10 cellular contexts compared by ENCODE assay signal in the genomic region with DNA sequence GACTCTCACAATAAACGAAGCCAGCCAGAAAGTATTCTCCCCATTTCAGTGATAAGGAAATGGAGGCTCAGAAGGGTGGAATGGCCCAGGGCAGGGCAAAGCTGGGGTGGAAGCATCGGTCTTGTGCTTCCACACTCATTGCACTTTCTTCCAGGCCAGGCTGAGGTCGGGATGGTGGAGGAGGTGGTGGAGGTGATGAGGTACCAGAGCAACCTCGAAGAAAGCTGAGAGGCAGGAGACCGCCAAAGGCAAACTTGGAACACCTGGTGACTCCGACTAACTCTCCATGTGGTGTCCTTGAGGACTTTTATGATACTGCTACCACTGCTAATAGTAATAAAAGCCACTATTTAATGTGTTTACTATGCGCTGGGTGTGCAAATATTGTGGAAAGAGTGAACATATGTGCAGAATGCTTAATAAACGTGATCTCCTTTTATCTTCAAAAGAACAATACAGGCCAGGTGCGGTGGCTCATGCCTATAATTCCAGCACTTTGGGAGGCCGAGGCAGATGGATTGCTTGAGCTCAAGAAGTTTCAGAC. TPM values are rescaled to one million over a fixed set of nuclear protein-coding genes. Genes with fewer than 3 reads are reported as not detected.
DNase-seq lines count a peak whose midpoint lies in the region; ATAC-seq and TF ChIP-seq lines count a peak whose summit lies in the region.
"Had no signal": no experiment of that assay in that cellular context is flagged by ENCODE, and none has a peak within 500 bp of the region (broad histone marks: within the 10 kb centered on the region; RNA-seq: fewer than 3 reads in every experiment).

No MANE protein-coding gene starts in this region.

- TF ChIP-seq CTCF in progenitor cell of endocrine pancreas (IDR thresholded peaks at IDR 0.05; ENCODE audit: unreplicated experiment) = no peak

- peaks cover 72% of the 10 kb centered on the region for H3K4me1 Mint-ChIP-seq in progenitor cell of endocrine pancreas (ENCODE audit: low read depth)

- ATAC-seq in HG02840 (IDR thresholded peaks at IDR 0.05; ENCODE audit: low FRiP score, unreplicated experiment) = no peak
- no peak for ATAC-seq in HG03196 (IDR thresholded peaks at IDR 0.05; ENCODE audit: unreplicated experiment)
- ATAC-seq in HG03521 (IDR thresholded peaks at IDR 0.05; ENCODE audit: unreplicated experiment) = no peak
- no peak for ATAC-seq in HG02588 (IDR thresholded peaks at IDR 0.05; ENCODE audit: unreplicated experiment)

- DNase-seq in DMS153 treated with DMSO at 0.1 percent for 48 hours (lab: John Stamatoyannopoulos, UW; ENCODE audit: unreplicated experiment) = peak; percentile 61
- DNase-seq in NCI-H146 treated with DMSO at 0.1 percent for 48 hours (lab: John Stamatoyannopoulos, UW; ENCODE audit: unreplicated experiment) = peak; percentile 93
- DNase-seq in progenitor cell of endocrine pancreas (ENCODE audit: low spot score, unreplicated experiment) = no peak
- DNase-seq: brain microvascular endothelial cell, T1000 had no signal

- no peak overlapping the region for H3K4me3 Mint-ChIP-seq in progenitor cell of endocrine pancreas (ENCODE audit: low read depth)

- H3K27me3 Mint-ChIP-seq in progenitor cell of endocrine pancreas = no peaks in the 10 kb centered on the region

- no peaks in the 10 kb centered on the region for H3K36me3 Mint-ChIP-seq in progenitor cell of endocrine pancreas (ENCODE audit: insufficient read depth)

- H3K27ac ChIP-seq in cingulate gyrus (ENCODE audit: low read depth, low read length) = peak overlapping the region; percentile 93
- H3K27ac ChIP-seq: brain microvascular endothelial cell had no signal

- H3K9me3 Mint-ChIP-seq in progenitor cell of endocrine pancreas (ENCODE audit: low read depth) = no peaks in the 10 kb centered on the region

- H3K27ac Mint-ChIP-seq in progenitor cell of endocrine pancreas = peak overlapping the region; percentile 99

RNA-seq across cellular contexts. Expression of gene BTG2, which starts 16.9 kb away (rescaled TPM):
- total RNA-seq in progenitor cell of endocrine pancreas = 103 and 110 TPM in 2 replicates

RNA-seq across cellular contexts. Expression of gene CHIT1, which starts 59.0 kb away (rescaled TPM):
- 0.14 and 0.95 TPM in 2 replicates for total RNA-seq in progenitor cell of endocrine pancreas
